ENCODE assay signal across 21 cellular contexts in genomic region chr2:120375251-120376020, GRCh38. TPM values are rescaled to one million over a fixed set of nuclear protein-coding genes. Genes with fewer than 3 reads are reported as not detected.
DNase-seq lines count a peak whose midpoint lies in the region; ATAC-seq, FAIRE-seq and TF ChIP-seq lines count a peak whose summit lies in the region.
"Had no signal": no experiment of that assay in that cellular context is flagged by ENCODE, and none has a peak within 500 bp of the region (broad histone marks: within the 10 kb centered on the region; RNA-seq: fewer than 3 reads in every experiment).

No MANE protein-coding gene starts in this region.

- POLR2A ChIA-PET in HepG2 (lab: Yijun Ruan, JAX), result no interaction called here
- POLR2A ChIA-PET in A673 (lab: Charles Lee; ENCODE audit: low non-redundant PET), result no interaction called here

- H3K9me3 ChIP-seq in right atrium auricular region (no peaks in the 10 kb centered on the region), HepG2 (ENCODE audit: low read length) (no peaks in the 10 kb centered on the region), osteoblast (ENCODE audit: low read depth, low read length) (no peaks in the 10 kb centered on the region), A673 (ENCODE audit: low read depth, low read length, poor library complexity, severe bottlenecking) (no peaks in the 10 kb centered on the region)
- H3K9me3 ChIP-seq: A549, Caco-2, HAP-1 had no signal

- H3K4me2 ChIP-seq in HepG2 (ENCODE audit: low read depth, low read length), result no peak overlapping the region
- H3K4me2 ChIP-seq in osteoblast (ENCODE audit: insufficient read depth, low read length), result no peak overlapping the region
- H3K4me2 ChIP-seq: A549 had no signal

- no peak for FAIRE-seq in HepG2 (lab: Jason Lieb, UNC)
- FAIRE-seq: A549, GM12878, GM19239 had no signal

- H3K27ac ChIP-seq in right atrium auricular region, result no peak overlapping the region
- H3K27ac ChIP-seq in HepG2 (ENCODE audit: extremely low read length, insufficient read depth, low read length), result no peak overlapping the region
- no peak overlapping the region for H3K27ac ChIP-seq in osteoblast (ENCODE audit: low read depth, low read length)
- H3K27ac ChIP-seq in A673 (ENCODE audit: low read depth, low read length, poor library complexity, severe bottlenecking), result no peak overlapping the region
- H3K27ac ChIP-seq: A549, C4-2B, GM23248 had no signal

- no peak for TF ChIP-seq CTCF in right atrium auricular region (IDR thresholded peaks at IDR 0.05)
- no peak for TF ChIP-seq CTCF in HepG2 (CRISPR knock-in tag; IDR thresholded peaks at IDR 0.05)
- no peak for TF ChIP-seq CTCF in osteoblast (IDR thresholded peaks at IDR 0.05; ENCODE audit: extremely low read depth, low read depth, low read length)
- TF ChIP-seq CTCF in A673 (conservative IDR thresholded peaks at IDR 0.05; ENCODE audit: low read depth, low read length), result no peak

- no peaks in the 10 kb centered on the region for H3K36me3 ChIP-seq in right atrium auricular region
- no peaks in the 10 kb centered on the region for H3K36me3 ChIP-seq in H7 (replicated peaks; ENCODE audit: control insufficient read depth, insufficient read depth, low read length)
- no peaks in the 10 kb centered on the region for H3K36me3 ChIP-seq in HepG2 (replicated peaks in 1 of 2; ENCODE audit: control insufficient read depth in 1 of 2, insufficient read depth in 2 of 2, low read length in 2 of 2)
- H3K36me3 ChIP-seq in osteoblast (ENCODE audit: insufficient read depth, low read length), result no peaks in the 10 kb centered on the region
- no peaks in the 10 kb centered on the region for H3K36me3 ChIP-seq in A673 (ENCODE audit: insufficient read depth, low read length, poor library complexity, severe bottlenecking)
- H3K36me3 ChIP-seq: HAP-1 had no signal

- in situ Hi-C loops in HepG2 (cut with HindIII; ENCODE audit: extremely low pct_ligation_motif_present, low pct_unique_long_range_greater_than_20kb), result no loop called here

- H3K4me3 ChIP-seq in right atrium auricular region (no peak overlapping the region), H7 (ENCODE audit: insufficient read depth, low read depth, low read length) (no peak overlapping the region), HepG2 (replicated peaks in 1 of 3; ENCODE audit: insufficient read depth in 1 of 3, low read depth in 2 of 3, low read length in 3 of 3) (no peak overlapping the region), osteoblast (ENCODE audit: insufficient read depth, low read length) (no peak overlapping the region), A673 (ENCODE audit: low read depth, low read length, poor library complexity, severe bottlenecking) (no peak overlapping the region)
- H3K4me3 ChIP-seq: A549, GM12878, GM23248, HAP-1 had no signal

- H3K79me2 ChIP-seq in HepG2 (ENCODE audit: insufficient read depth, low read length) (no peaks in the 10 kb centered on the region), osteoblast (ENCODE audit: insufficient read depth, low read length) (no peaks in the 10 kb centered on the region)

- H3K4me1 ChIP-seq in right atrium auricular region (no peaks in the 10 kb centered on the region), HepG2 (ENCODE audit: insufficient read depth, low read length) (peaks cover 8% of the 10 kb centered on the region), osteoblast (ENCODE audit: insufficient read depth, low read length) (no peaks in the 10 kb centered on the region), A673 (ENCODE audit: insufficient read depth, low read length, poor library complexity, severe bottlenecking) (no peaks in the 10 kb centered on the region)
- H3K4me1 ChIP-seq: A549 had no signal

- H3K27me3 ChIP-seq in right atrium auricular region (no peaks in the 10 kb centered on the region), H7 (ENCODE audit: control insufficient read depth, insufficient read depth, low read length) (peaks cover 5% of the 10 kb centered on the region; the same call in 1 of the 2 replicates), HepG2 (ENCODE audit: control insufficient read depth in 1 of 2, insufficient read depth in 2 of 2, low read length in 2 of 2) (peaks cover 10 to 74% of the 10 kb centered on the region in 2 experiments; a peak in 4 of 5 replicates), osteoblast (ENCODE audit: insufficient read depth, low read length) (peaks cover 6% of the 10 kb centered on the region), A673 (replicated peaks; ENCODE audit: insufficient read depth, low read depth, low read length, poor library complexity) (no peaks in the 10 kb centered on the region)

- no TSS peak for BruUV-seq in HepG2 (replicated peaks; lab: Mats Ljungman, UMichigan)
- no TSS peak for BruUV-seq in A673 (replicated peaks; lab: Mats Ljungman, UMichigan)

- no peak for ATAC-seq in Right ventricle myocardium superior (ENCODE audit: poor library complexity)
- peak; percentile 21 for ATAC-seq in HepG2
- ATAC-seq: A549; CD8-positive, alpha-beta T cell; GM12878 had no signal

- intact Hi-C loops in Right ventricle myocardium superior (cut with DNase I) (no loop called here), HepG2 (cut with micrococcal nuclease; ENCODE audit: unreplicated experiment) (no loop called here), A673 (cut with micrococcal nuclease; ENCODE audit: unreplicated experiment) (no loop called here)

- H3K9ac ChIP-seq in HepG2 (ENCODE audit: insufficient read depth, low read depth, low read length), result no peak overlapping the region
- H3K9ac ChIP-seq: GM23248 had no signal

- DNase-seq in Right ventricle myocardium superior (peak; percentile 35), right atrium auricular region (ENCODE audit: low spot score) (no peak), H7 (peak; percentile 63), HepG2 (ENCODE audit: low spot score) (no peak), osteoblast (ENCODE audit: insufficient read length, low spot score, missing footprints) (peak; percentile 44), NCI-H1417 (lab: John Stamatoyannopoulos, UW) (no peak), A673 (ENCODE audit: low spot score) (no peak)
- DNase-seq: 8988T; Caco-2; CD4-positive, CD25-positive, alpha-beta regulatory T cell; CD8-positive, alpha-beta T cell; DMS153; DND-41; GDM1; GM23248; HFFc6 had no signal

- TF ChIP-seq POLR2A in HepG2 (IDR thresholded peaks at IDR 0.05; ENCODE audit: insufficient read depth in 1 of 2, low read depth in 2 of 2, low read length in 2 of 2), result no peak

- CTCF ChIA-PET in HepG2 (lab: Yijun Ruan, JAX; ENCODE audit: low intra/inter-chr PET ratio, low total read pairs), result no interaction called here
- CTCF ChIA-PET in A673 (lab: Charles Lee), result no interaction called here

- no peak overlapping the region for H2AFZ ChIP-seq in HepG2 (ENCODE audit: low read length)
- H2AFZ ChIP-seq in osteoblast (ENCODE audit: low read length), result no peak overlapping the region
- H2AFZ ChIP-seq: GM23248 had no signal

- TF ChIP-seq RAD21 in HepG2 (CRISPR knock-in tag; IDR thresholded peaks at IDR 0.05), result no peak

- 41% methylated on average over 10 of the region's 14 CpGs for WGBS in HepG2 (ENCODE audit: low lambda C conversion rate)

- H4K20me1 ChIP-seq in HepG2 (ENCODE audit: insufficient read depth, low read length) (no peaks in the 10 kb centered on the region), osteoblast (ENCODE audit: insufficient read depth, low read length) (no peaks in the 10 kb centered on the region)

- no peak for TF ChIP-seq EP300 in HepG2 (IDR thresholded peaks at IDR 0.05; ENCODE audit: low read depth in 2 of 2, low read length in 2 of 2)
- no peak for TF ChIP-seq EP300 in HepG2 (CRISPR knock-in tag; IDR thresholded peaks at IDR 0.05; ENCODE audit: borderline replicate concordance)

TF ChIP-seq in HepG2, 621 proteins besides CTCF, POLR2A, EP300 and RAD21 (continues in another document):
- TF ChIP-seq ZNF816 (CRISPR knock-in tag; IDR thresholded peaks at IDR 0.05; ENCODE audit: borderline replicate concordance), result no peak
- TF ChIP-seq KAT7 (CRISPR knock-in tag; IDR thresholded peaks at IDR 0.05; ENCODE audit: borderline replicate concordance), result no peak
- TF ChIP-seq NFIB (CRISPR knock-in tag; IDR thresholded peaks at IDR 0.05; ENCODE audit: borderline replicate concordance), result 0 out of 2 replicates have a peak, but pooled peaks have one; percentile 42
- no peak for TF ChIP-seq ZNF724P (CRISPR knock-in tag; IDR thresholded peaks at IDR 0.05; ENCODE audit: borderline replicate concordance)

RNA-seq across cellular contexts. Expression of gene INHBB, which starts 29.5 kb away (rescaled TPM):
- total RNA-seq in Right ventricle myocardium superior (8.2 TPM), right atrium auricular region (1 to 10 TPM in 1 of 2 donors, under 1 TPM in 1; 0.74 to 5.9 TPM), HepG2 (2016; rRNA removed; fragmentation: Illumina TruSeq; extraction: Trizol) (0.17 and 0.20 TPM in 2 replicates), osteoblast (under 0.01 and 0.29 TPM in 2 replicates), A673 (2021) (0.09 TPM in 2 replicates)
- 0.07 and 0.11 TPM in 2 replicates for total RNA-seq in H7 (2014; rRNA removed; shearing (Covaris generic))
- total RNA-seq in HepG2 (2016; cell fraction: cytosol; rRNA removed; fragmentation: Illumina TruSeq; extraction: Trizol; ENCODE audit: low read depth), result not detected in 2 replicates
- 0.09 and 0.19 TPM in 2 replicates for total RNA-seq in HepG2 (2016; cell fraction: insoluble cytoplasmic fraction; rRNA removed; fragmentation: Illumina TruSeq; extraction: Trizol)
- total RNA-seq in HepG2 (2016; cell fraction: membrane; rRNA removed; fragmentation: Illumina TruSeq; extraction: Trizol), result 0.09 and 0.10 TPM in 2 replicates
- total RNA-seq in HepG2 (2016; cell fraction: nucleus; rRNA removed; fragmentation: Illumina TruSeq; extraction: Trizol), result 0.40 and 0.47 TPM in 2 replicates
- 1.7 and 2.4 TPM in 2 replicates for polyA plus RNA-seq in HepG2 (2011; rRNA removed)
- 2.2 and 2.3 TPM in 2 replicates for polyA plus RNA-seq in HepG2 (2011; cell fraction: cytosol; rRNA removed)
- polyA plus RNA-seq in HepG2 (2011; cell fraction: nucleus; rRNA removed), result 2.0 and 2.4 TPM in 2 replicates
- polyA plus RNA-seq in HepG2 (2012), result 0.34 and 0.88 TPM in 2 replicates
- 0.05 TPM in 1 of 2 replicates, not detected in the other for polyA plus RNA-seq in HepG2 (2016; cell fraction: cytosol; fragmentation: Illumina TruSeq; extraction: Trizol; ENCODE audit: low read depth)
- 0.10 and 0.17 TPM in 2 replicates for polyA plus RNA-seq in HepG2 (2016; cell fraction: insoluble cytoplasmic fraction; fragmentation: Illumina TruSeq; extraction: Trizol; ENCODE audit: low read depth)
- polyA plus RNA-seq in HepG2 (2016; cell fraction: membrane; fragmentation: Illumina TruSeq; extraction: Trizol; ENCODE audit: low read depth), result 0.06 TPM in 2 replicates
- 0.37 and 0.68 TPM in 2 replicates for polyA plus RNA-seq in HepG2 (2016; cell fraction: nucleus; fragmentation: Illumina TruSeq; extraction: Trizol; ENCODE audit: insufficient read depth, low read depth)
- polyA minus RNA-seq in HepG2 (2011; rRNA and poly(A)+ RNA removed; ENCODE audit: low replicate concordance), result 4.0 TPM in 1 of 2 replicates, not detected in the other
- 2.7 TPM in 2 replicates for polyA minus RNA-seq in HepG2 (2011; cell fraction: cytosol; rRNA and poly(A)+ RNA removed)
- polyA minus RNA-seq in HepG2 (2011; cell fraction: nucleus; rRNA and poly(A)+ RNA removed), result 0.90 and 1.1 TPM in 2 replicates
- total RNA-seq: CD4-positive, CD25-positive, alpha-beta regulatory T cell; CD8-positive, alpha-beta T cell had no signal
- polyA plus RNA-seq: CD4-positive, CD25-positive, alpha-beta regulatory T cell; GM12878 had no signal

Comparison
In these comparisons a context has a peak if more than half of its experiments do, and no peak if none do; other contexts are left out.
1. DNase-seq: peak in Right ventricle myocardium superior (single experiment), H7 (single experiment) and osteoblast (single experiment); none in right atrium auricular region (single experiment), HepG2 (single experiment), NCI-H1417 (0 of 3) and A673 (single experiment).